In genomic region chr3:185549651-185550111, GRCh38 we compare ENCODE assay signal across 13 cellular contexts. TPM values are rescaled to one million over a fixed set of nuclear protein-coding genes. Genes with fewer than 3 reads are reported as not detected.
DNase-seq lines count a peak whose midpoint lies in the region; ATAC-seq, FAIRE-seq and TF ChIP-seq lines count a peak whose summit lies in the region.
"Had no signal": no experiment of that assay in that cellular context is flagged by ENCODE, and none has a peak within 500 bp of the region (broad histone marks: within the 10 kb centered on the region; RNA-seq: fewer than 3 reads in every experiment).

No MANE protein-coding gene starts in this region.

- no peak for FAIRE-seq in pancreas (lab: Jason Lieb, UNC)
- FAIRE-seq: small intestine had no signal

- H3K27ac ChIP-seq in SK-N-MC (peak overlapping the region; percentile 87), pancreas (peak overlapping the region in 3 of 4 donors; percentile 34 to 65 (median 49))
- H3K27ac ChIP-seq: BLaER1 had no signal

- peaks cover 42% of the 10 kb centered on the region for H3K4me1 Mint-ChIP-seq in Calu3 (ENCODE audit: low read depth, unreplicated experiment)
- H3K4me1 Mint-ChIP-seq: naive thymus-derived CD8-positive, alpha-beta T cell had no signal

- ATAC-seq in pancreas: peak in 2 of 4 donors; percentile 13 to 28
- ATAC-seq: naive thymus-derived CD8-positive, alpha-beta T cell had no signal

- H3K4me3 Mint-ChIP-seq in Calu3 (ENCODE audit: low read depth, unreplicated experiment): peak overlapping the region; percentile 76
- H3K4me3 Mint-ChIP-seq: naive thymus-derived CD8-positive, alpha-beta T cell had no signal

- H3K9me3 Mint-ChIP-seq in Calu3 (ENCODE audit: low read depth, unreplicated experiment): no peaks in the 10 kb centered on the region
- H3K9me3 Mint-ChIP-seq: naive thymus-derived CD8-positive, alpha-beta T cell had no signal

- BruUV-seq in Calu3 (replicated peaks; lab: Mats Ljungman, UMichigan): no TSS peak

- H3K36me3 Mint-ChIP-seq in Calu3 (ENCODE audit: insufficient read depth, unreplicated experiment): peaks cover 84% of the 10 kb centered on the region
- H3K36me3 Mint-ChIP-seq: naive thymus-derived CD8-positive, alpha-beta T cell had no signal

- TF ChIP-seq CTCF in Calu3 (IDR thresholded peaks at IDR 0.05; ENCODE audit: unreplicated experiment) (no peak), pancreas (IDR thresholded peaks at IDR 0.05) (no peak)

- DNase-seq in Calu3: peak; percentile 68
- peak; percentile 61 for DNase-seq in SK-N-MC (ENCODE audit: low read depth, low spot score)
- DNase-seq in fibroblast of peridontal ligament (ENCODE audit: extremely low read depth): peak; percentile 36
- no peak for DNase-seq in pancreas
- no peak for DNase-seq in dermis blood vessel endothelial cell
- no peak for DNase-seq in NCI-H146 (lab: John Stamatoyannopoulos, UW)
- no peak for DNase-seq in NCI-H128 (lab: John Stamatoyannopoulos, UW; ENCODE audit: unreplicated experiment)
- DNase-seq in mesenteric fat pad (ENCODE audit: low spot score): no peak
- DNase-seq: naive thymus-derived CD8-positive, alpha-beta T cell; NCI-H2227 treated with DMSO at 0.1 percent for 48 hours had no signal

- no peaks in the 10 kb centered on the region for H3K27me3 ChIP-seq in pancreas
- H3K27me3 ChIP-seq: BLaER1 had no signal

- H3K36me3 ChIP-seq in SK-N-MC (ENCODE audit: insufficient read depth, low read length) (no peaks in the 10 kb centered on the region), pancreas (no peaks in the 10 kb centered on the region)
- H3K36me3 ChIP-seq: BLaER1 had no signal

- H3K9me3 ChIP-seq in SK-N-MC (ENCODE audit: low read depth, low read length) (no peaks in the 10 kb centered on the region), pancreas (no peaks in the 10 kb centered on the region)
- H3K9me3 ChIP-seq: BLaER1 had no signal

- H3K4me1 ChIP-seq in pancreas: peaks cover 3 to 7% (median 5%) of the 10 kb centered on the region in 3 donors
- H3K4me1 ChIP-seq: BLaER1 had no signal

- WGBS in pancreas, 2 donors: 80 to 90% methylated on average over 3 of the region's 3 CpGs

- no peak overlapping the region for H3K9ac ChIP-seq in SK-N-MC (ENCODE audit: insufficient read length)
- H3K9ac ChIP-seq: BLaER1 had no signal

- H3K4me3 ChIP-seq in SK-N-MC (peak overlapping the region; percentile 44), pancreas (peak overlapping the region in 1 of 4 donors; percentile 6)
- H3K4me3 ChIP-seq: BLaER1 had no signal

- CTCF ChIA-PET in Calu3 (lab: Charles Lee): no interaction called here

- H3K27ac Mint-ChIP-seq in Calu3 (ENCODE audit: unreplicated experiment): peak overlapping the region; percentile 88

- intact Hi-C loops in Calu3 (cut with micrococcal nuclease; ENCODE audit: unreplicated experiment) (loop anchor here (1.0 kb wide), 1 partner anchor 9 kb away; no protein-coding TSS in a partner anchor), pancreas (cut with DNase I) (no loop called here)

- H3K27me3 Mint-ChIP-seq in Calu3 (ENCODE audit: unreplicated experiment): no peaks in the 10 kb centered on the region
- H3K27me3 Mint-ChIP-seq: naive thymus-derived CD8-positive, alpha-beta T cell had no signal

RNA-seq across cellular contexts. Expression of gene LIPH, which starts 2.7 kb away (rescaled TPM):
- total RNA-seq in Calu3 (2022) (159 and 213 TPM in 2 replicates), pancreas (10 to 100 TPM in 1 of 6 donors, 1 to 10 TPM in 5; 3.7 to 13.9 (median 5.9) TPM), dermis blood vessel endothelial cell (0.19 TPM in 1 of 2 replicates, not detected in the other), mesenteric fat pad (0.48 TPM)
- polyA plus RNA-seq in pancreas: 1 to 10 TPM; 4.0 to 4.6 TPM
- total RNA-seq: naive thymus-derived CD8-positive, alpha-beta T cell; RPMI7951 had no signal
- polyA plus RNA-seq: naive thymus-derived CD8-positive, alpha-beta T cell had no signal

RNA-seq across cellular contexts. Expression of gene SENP2, which starts 36.4 kb away (rescaled TPM):
- 75.1 and 87.1 TPM in 2 replicates for total RNA-seq in Calu3 (2022)
- 10 to 100 TPM; 13.4 to 20.7 (median 15.5) TPM for total RNA-seq in pancreas
- polyA plus RNA-seq in pancreas: 1 to 10 TPM; 5.7 to 7.1 TPM
- total RNA-seq in dermis blood vessel endothelial cell: 38.1 and 43.1 TPM in 2 replicates
- 51.1 TPM for total RNA-seq in mesenteric fat pad

RNA-seq across cellular contexts. Expression of gene TMEM41A, which starts 50.8 kb away (rescaled TPM):
- total RNA-seq in Calu3 (2022) (53.6 and 57.5 TPM in 2 replicates), pancreas (10 to 100 TPM in 1 of 6 donors, 1 to 10 TPM in 5; 5.4 to 10.6 (median 6.5) TPM), dermis blood vessel endothelial cell (6.3 and 9.1 TPM in 2 replicates), mesenteric fat pad (17.9 TPM)
- polyA plus RNA-seq in pancreas: 1 to 10 TPM; 4.6 to 6.9 TPM

Comparison
In these comparisons a context has a peak if more than half of its experiments do, and no peak if none do; other contexts are left out.
1. DNase-seq: peak in Calu3 (single experiment), SK-N-MC (single experiment) and fibroblast of peridontal ligament (single experiment); none in pancreas (0 of 6), dermis blood vessel endothelial cell (single experiment), NCI-H146 (single experiment), NCI-H128 (single experiment) and mesenteric fat pad (single experiment).
2. RNA of gene LIPH, which starts 2.7 kb away (total RNA-seq): 159 to 213 TPM in Calu3; 3.7 to 13.9 TPM in pancreas, 0.48 TPM in mesenteric fat pad (single experiment) and 0.19 TPM in dermis blood vessel endothelial cell; every median in the first group is over 10 times any median in the second.